In the genomic region with DNA sequence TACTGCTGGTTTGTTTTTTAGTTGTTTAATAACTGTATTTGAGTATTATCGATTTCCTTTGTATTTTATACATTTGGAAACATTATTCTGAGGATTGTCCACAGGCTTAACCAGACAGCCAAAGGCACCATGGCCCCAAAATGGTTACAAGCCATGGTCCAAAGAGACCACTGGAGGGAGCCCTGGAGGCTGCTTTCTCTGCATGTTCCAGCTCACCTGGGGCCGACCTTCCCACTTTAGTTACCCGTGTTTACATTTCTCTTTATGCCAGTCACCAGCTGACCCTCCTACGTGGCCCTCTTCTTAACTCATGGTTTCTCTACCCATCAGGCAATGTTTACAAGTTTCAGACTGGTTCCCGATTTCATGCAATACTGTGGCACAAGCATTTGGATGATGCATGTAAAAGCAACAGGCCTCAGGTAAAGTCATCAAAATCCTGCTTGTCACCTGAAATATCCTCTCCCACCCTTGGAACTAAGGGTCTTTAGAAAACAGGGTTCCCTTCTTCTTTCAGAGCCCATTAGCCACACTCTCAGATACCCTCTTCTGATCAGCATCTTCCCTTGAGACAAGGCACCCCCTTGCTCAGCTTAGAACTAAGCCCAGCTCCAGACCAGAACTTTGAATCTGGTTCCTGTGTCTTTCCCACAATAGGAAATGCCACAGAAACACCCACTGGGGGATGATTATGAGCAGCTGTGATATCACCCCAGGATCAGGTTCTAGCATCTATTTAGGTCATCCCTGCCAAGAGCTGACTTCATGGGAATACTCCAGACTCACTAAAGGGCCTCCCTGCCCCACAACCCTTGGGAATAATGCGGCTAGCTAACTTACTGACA, we compare ENCODE assay signal across 8 cellular contexts.
DNase-seq lines count a peak whose midpoint lies in the region; ATAC-seq and TF ChIP-seq lines count a peak whose summit lies in the region.

No MANE protein-coding gene starts in this region.

- no peaks in the 10 kb centered on the region for H3K27me3 ChIP-seq in RWPE2 (ENCODE audit: insufficient read depth, poor library complexity, severe bottlenecking)

- H3K36me3 Mint-ChIP-seq in activated naive CD4-positive, alpha-beta T cell treated with anti-CD3 and anti-CD28 coated beads, Interleukin-2, amount 10 ng/mL, durations not matched to agents 7 days and 5 days = no peaks in the 10 kb centered on the region

- H3K9me3 ChIP-seq in RWPE2 (ENCODE audit: severe bottlenecking) = no peaks in the 10 kb centered on the region

- H3K4me3 ChIP-seq in RWPE2 (ENCODE audit: severe bottlenecking) = no peak overlapping the region
- H3K4me3 ChIP-seq in skeletal muscle cell (ENCODE audit: low read depth, low read length) = no peak overlapping the region

- peak; percentile 79 for DNase-seq in DMS53 treated with DMSO at 0.1 percent for 48 hours (lab: John Stamatoyannopoulos, UW; ENCODE audit: unreplicated experiment)
- DNase-seq in KG1 (lab: John Stamatoyannopoulos, UW) = peak; percentile 15
- no peak for DNase-seq in RWPE2 (ENCODE audit: low spot score)
- DNase-seq in activated naive CD4-positive, alpha-beta T cell treated with anti-CD3 and anti-CD28 coated beads, Interleukin-2, amount 10 ng/mL, durations not matched to agents 7 days and 5 days = peak; percentile 77
- DNase-seq in head of caudate nucleus = peak; percentile 31 to 85 (median 66)
- peak; percentile 58 for DNase-seq in skeletal muscle cell (ENCODE audit: low read depth)
- no peak for DNase-seq in foreskin melanocyte
- no peak for DNase-seq in GDM1 (lab: John Stamatoyannopoulos, UW)

- H3K9me3 Mint-ChIP-seq in activated naive CD4-positive, alpha-beta T cell treated with anti-CD3 and anti-CD28 coated beads, Interleukin-2, amount 10 ng/mL, durations not matched to agents 7 days and 5 days = no peaks in the 10 kb centered on the region

- H3K27ac ChIP-seq in RWPE2 (ENCODE audit: poor library complexity, severe bottlenecking) = no peak overlapping the region

- TF ChIP-seq CTCF in RWPE2 (IDR thresholded peaks at IDR 0.05; ENCODE audit: poor library complexity, severe bottlenecking) = peak; percentile 91

- CTCF ChIA-PET in activated naive CD4-positive, alpha-beta T cell treated with anti-CD3 and anti-CD28 coated beads, Interleukin-2, amount 10 ng/mL, durations not matched to agents 7 days and 5 days (lab: Charles Lee) = interaction anchor here (0.7 to 2.5 kb wide), 20 partner anchors 9 to 275 kb away, joined by 3 to 15 read pairs (median 4); a partner anchor contains a TSS

- H3K27me3 Mint-ChIP-seq in activated naive CD4-positive, alpha-beta T cell treated with anti-CD3 and anti-CD28 coated beads, Interleukin-2, amount 10 ng/mL, durations not matched to agents 7 days and 5 days = peaks cover 68% of the 10 kb centered on the region

- H3K4me3 Mint-ChIP-seq in activated naive CD4-positive, alpha-beta T cell treated with anti-CD3 and anti-CD28 coated beads, Interleukin-2, amount 10 ng/mL, durations not matched to agents 7 days and 5 days = no peak overlapping the region

- intact Hi-C loops in head of caudate nucleus (cut with DNase I) = no loop called here

- H3K4me1 Mint-ChIP-seq in activated naive CD4-positive, alpha-beta T cell treated with anti-CD3 and anti-CD28 coated beads, Interleukin-2, amount 10 ng/mL, durations not matched to agents 7 days and 5 days = no peaks in the 10 kb centered on the region

- peak; percentile 78 for ATAC-seq in RWPE2 (ENCODE audit: low read depth)

- no peaks in the 10 kb centered on the region for H3K4me1 ChIP-seq in RWPE2 (ENCODE audit: insufficient read depth, poor library complexity, severe bottlenecking)

- H3K36me3 ChIP-seq in RWPE2 (ENCODE audit: low read depth) = no peaks in the 10 kb centered on the region

- H3K27ac Mint-ChIP-seq in activated naive CD4-positive, alpha-beta T cell treated with anti-CD3 and anti-CD28 coated beads, Interleukin-2, amount 10 ng/mL, durations not matched to agents 7 days and 5 days = no peak overlapping the region

Comparison
In these comparisons a context has a peak if more than half of its experiments do, and no peak if none do; other contexts are left out.
1. DNase-seq: peak in DMS53 treated with DMSO at 0.1 percent for 48 hours (single experiment), KG1 (single experiment), activated naive CD4-positive, alpha-beta T cell treated with anti-CD3 and anti-CD28 coated beads, Interleukin-2, amount 10 ng/mL, durations not matched to agents 7 days and 5 days (single experiment), head of caudate nucleus (42 of 42) and skeletal muscle cell (single experiment); none in RWPE2 (single experiment), foreskin melanocyte (single experiment) and GDM1 (single experiment).